ENCODE assay signal across 22 cellular contexts in the genomic region with DNA sequence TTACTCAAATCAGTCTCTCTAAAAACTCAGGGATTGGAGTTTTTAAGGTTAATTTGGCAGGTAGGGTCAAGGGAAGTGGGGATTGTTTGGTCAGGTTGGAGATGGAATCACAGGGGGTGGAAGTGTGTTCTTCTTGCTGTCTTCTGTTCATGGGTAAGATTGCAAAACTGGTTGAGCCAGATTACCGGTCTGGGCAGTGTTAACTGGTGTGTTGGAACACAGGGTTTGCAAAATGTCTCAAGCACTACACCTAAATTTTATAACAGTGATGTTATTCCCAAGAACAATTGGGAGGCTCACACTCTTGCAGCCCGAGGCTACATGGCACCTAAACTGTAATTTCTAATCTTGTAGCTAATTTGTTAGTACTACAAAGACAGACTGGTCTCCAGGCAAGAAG.
"Had no signal": no experiment of that assay in that cellular context is flagged by ENCODE, and none has a peak within 500 bp of the region (broad histone marks: within the 10 kb centered on the region; RNA-seq: fewer than 3 reads in every experiment).

No MANE protein-coding gene starts in this region.

- H3K36me3 Mint-ChIP-seq: naive thymus-derived CD4-positive, alpha-beta T cell; stimulated activated naive B cell treated with anti-CD40 and anti-IgM and Interleukin-4, amounts not matched to agents 10 μg/mL and 1 μg/mL and 100 μg/mL, for 72 hours had no signal

- H3K4me1 Mint-ChIP-seq: naive thymus-derived CD4-positive, alpha-beta T cell; nephron progenitor cell; stimulated activated naive B cell treated with anti-CD40 and anti-IgM and Interleukin-4, amounts not matched to agents 10 μg/mL and 1 μg/mL and 100 μg/mL, for 72 hours had no signal

- H3K4me1 ChIP-seq: psoas muscle, spleen, stomach, transverse colon had no signal

- DNase-seq: effector memory CD4-positive, alpha-beta T cell; esophagus squamous epithelium; foreskin melanocyte; head of caudate nucleus; left colon; left ventricle myocardium superior; naive thymus-derived CD4-positive, alpha-beta T cell; nephron progenitor cell; psoas muscle; spleen; stimulated activated CD4-positive, alpha-beta T cell treated with anti-CD3 and anti-CD28 coated beads, Interleukin-15, amount 100 ng/mL, for 24 hours; stimulated activated CD4-positive, alpha-beta T cell treated with anti-CD3 and anti-CD28 coated beads, Interleukin-1b, Interleukin-23, amount 100 ng/mL, for 48 hours; stimulated activated CD4-positive, alpha-beta T cell treated with anti-CD3 and anti-CD28 coated beads, Interleukin-4, amount 100 ng/mL, for 24 hours; stimulated activated naive B cell treated with anti-CD40 and anti-IgM and Interleukin-4, amounts not matched to agents 10 μg/mL and 1 μg/mL and 100 μg/mL, for 72 hours; stomach; substantia nigra; transverse colon had no signal

- H3K27me3 ChIP-seq: esophagus squamous epithelium, hepatocyte, spleen, stomach, transverse colon had no signal

- H3K79me2 ChIP-seq: hepatocyte had no signal

- H2AFZ ChIP-seq: hepatocyte had no signal

- H3K27ac ChIP-seq: epithelial cell of prostate, hepatocyte, psoas muscle, spleen, stomach, thoracic aorta, transverse colon had no signal

- ATAC-seq: left colon; left ventricle myocardium superior; naive thymus-derived CD4-positive, alpha-beta T cell; psoas muscle; sciatic nerve; stimulated activated naive B cell treated with anti-CD40 and anti-IgM and Interleukin-4, amounts not matched to agents 10 μg/mL and 1 μg/mL and 100 μg/mL, for 72 hours had no signal

- H3K4me2 ChIP-seq: hepatocyte had no signal

- H3K27ac Mint-ChIP-seq: naive thymus-derived CD4-positive, alpha-beta T cell; nephron progenitor cell; stimulated activated naive B cell treated with anti-CD40 and anti-IgM and Interleukin-4, amounts not matched to agents 10 μg/mL and 1 μg/mL and 100 μg/mL, for 72 hours had no signal

- H3K9me3 ChIP-seq: esophagus squamous epithelium, psoas muscle, spleen, stomach, thoracic aorta, transverse colon had no signal

- H3K36me3 ChIP-seq: esophagus squamous epithelium, spleen, stomach, thoracic aorta, transverse colon had no signal

- H3K4me3 Mint-ChIP-seq: naive thymus-derived CD4-positive, alpha-beta T cell; nephron progenitor cell; stimulated activated naive B cell treated with anti-CD40 and anti-IgM and Interleukin-4, amounts not matched to agents 10 μg/mL and 1 μg/mL and 100 μg/mL, for 72 hours had no signal

- H3K27me3 Mint-ChIP-seq: naive thymus-derived CD4-positive, alpha-beta T cell; stimulated activated naive B cell treated with anti-CD40 and anti-IgM and Interleukin-4, amounts not matched to agents 10 μg/mL and 1 μg/mL and 100 μg/mL, for 72 hours had no signal

- H3K9me3 Mint-ChIP-seq: nephron progenitor cell; stimulated activated naive B cell treated with anti-CD40 and anti-IgM and Interleukin-4, amounts not matched to agents 10 μg/mL and 1 μg/mL and 100 μg/mL, for 72 hours had no signal

- H3K4me3 ChIP-seq: esophagus squamous epithelium, hepatocyte, lung, psoas muscle, spleen, stomach, thoracic aorta, transverse colon had no signal
